ENCODE assay signal across 21 cellular contexts in the genomic region with DNA sequence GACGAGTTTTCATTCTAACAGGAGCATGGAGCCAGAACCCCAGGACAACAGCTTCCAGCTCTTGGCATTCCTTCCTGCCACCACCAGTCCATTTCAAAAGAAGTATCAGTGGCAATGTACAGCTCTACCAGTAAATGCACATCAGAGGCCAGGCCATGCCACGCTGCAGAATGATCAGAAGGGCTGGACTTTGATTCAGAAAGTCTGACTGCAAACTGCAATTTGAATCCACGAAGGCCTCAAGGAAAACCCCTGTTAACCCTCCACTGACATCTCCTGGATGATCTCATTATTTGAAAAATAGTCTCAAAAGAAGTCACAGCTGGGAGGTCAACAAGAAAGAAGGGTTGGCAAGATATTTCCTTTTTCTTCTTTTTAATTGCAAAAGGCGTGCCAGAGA.
A peak's percentile ranks its signal among the peaks of the same experiment; 100 is the strongest.
DNase-seq lines count a peak whose midpoint lies in the region; ATAC-seq, FAIRE-seq and TF ChIP-seq lines count a peak whose summit lies in the region.
"Had no signal": no experiment of that assay in that cellular context is flagged by ENCODE, and none has a peak within 500 bp of the region (broad histone marks: within the 10 kb centered on the region; RNA-seq: fewer than 3 reads in every experiment).

No MANE protein-coding gene starts in this region.

- H3K4me1 ChIP-seq in MM.1S (ENCODE audit: low read length) = peaks cover 58% of the 10 kb centered on the region
- no peaks in the 10 kb centered on the region for H3K4me1 ChIP-seq in GM12878 (ENCODE audit: control insufficient read depth, insufficient read depth, low read length)
- peaks cover 0 to 3% (median 0%) of the 10 kb centered on the region in 4 donors for H3K4me1 ChIP-seq in upper lobe of left lung

- no peaks in the 10 kb centered on the region for H3K9me3 ChIP-seq in MM.1S (replicated peaks; ENCODE audit: insufficient read depth, low read length)
- H3K9me3 ChIP-seq in GM12878 (replicated peaks; ENCODE audit: control insufficient read depth, insufficient read depth, low read length) = no peaks in the 10 kb centered on the region
- H3K9me3 ChIP-seq in upper lobe of left lung = no peaks in the 10 kb centered on the region

- BruUV-seq in GM12878 (replicated peaks; lab: Mats Ljungman, UMichigan) = no TSS peak

- CTCF ChIA-PET in GM12878 (lab: Yijun Ruan, JAX) (interaction anchor here (0.6 to 2.1 kb wide), 7 partner anchors 16 to 128 kb away, joined by 3 to 5 read pairs (median 4); no protein-coding TSS in a partner anchor), RWPE1 (lab: Yijun Ruan, JAX) (interaction anchor here (0.6 kb wide), 1 partner anchor 282 kb away, joined by 3 read pairs; no protein-coding TSS in a partner anchor)

- H3K27ac Mint-ChIP-seq in type B pancreatic cell = peak overlapping the region; percentile 50
- H3K27ac Mint-ChIP-seq: CD4-positive, CD25-positive, alpha-beta regulatory T cell; H9 had no signal

- no peak overlapping the region for H3K4me3 Mint-ChIP-seq in type B pancreatic cell
- H3K4me3 Mint-ChIP-seq: CD4-positive, CD25-positive, alpha-beta regulatory T cell; H9 had no signal

- POLR2A ChIA-PET in GM12878 (lab: Charles Lee) (interaction anchor here (1.8 kb wide), 1 partner anchor 13 kb away, joined by 5 read pairs; no protein-coding TSS in a partner anchor), RWPE1 (lab: Yijun Ruan, JAX; ENCODE audit: low non-redundant PET) (no interaction called here)

- H3K27me3 Mint-ChIP-seq in type B pancreatic cell = no peaks in the 10 kb centered on the region

- H3K4me2 ChIP-seq in MM.1S (ENCODE audit: low read depth, low read length) (peak overlapping the region; percentile 40), GM12878 (ENCODE audit: control insufficient read depth, insufficient read depth) (no peak overlapping the region)

- H3K36me3 ChIP-seq in MM.1S (replicated peaks; ENCODE audit: insufficient read depth, low read length) (no peaks in the 10 kb centered on the region), GM12878 (ENCODE audit: control insufficient read depth in 2 of 2, insufficient read depth in 2 of 2, low read length in 1 of 2) (no peaks in the 10 kb centered on the region), upper lobe of left lung (no peaks in the 10 kb centered on the region)

- peak; percentile 73 for ATAC-seq in GM12878
- ATAC-seq in upper lobe of left lung (ENCODE audit: low FRiP score in 2 of 2) = no peak
- ATAC-seq: SK-N-SH treated with all-trans-retinoic acid at 6 μM for 48 hours had no signal

- TF ChIP-seq RAD21 in GM12878 (IDR thresholded peaks at IDR 0.05; ENCODE audit: insufficient read depth, low read depth, low read length) = peak; percentile 37; the same call in 1 of the 2 replicates

- H3K79me2 ChIP-seq in MM.1S (ENCODE audit: low read length) (peaks cover 76% of the 10 kb centered on the region), GM12878 (ENCODE audit: control insufficient read depth, insufficient read depth, low read length) (no peaks in the 10 kb centered on the region)

- H2AFZ ChIP-seq in MM.1S (ENCODE audit: low read length) = no peak overlapping the region
- H2AFZ ChIP-seq in GM12878 (ENCODE audit: control insufficient read depth, low read depth, low read length) = no peak overlapping the region

- intact Hi-C loops in GM12878 (cut with micrococcal nuclease; ENCODE audit: unreplicated experiment) = no loop called here

- RAD21 ChIA-PET in GM12878 (lab: Charles Lee; ENCODE audit: unreplicated experiment) = interaction anchor here (0.5 to 1.5 kb wide), 4 partner anchors 9 to 61 kb away, joined by 3 to 6 read pairs (median 3); no protein-coding TSS in a partner anchor

- SMC1A ChIA-PET in GM12878 (lab: Charles Lee; ENCODE audit: uncharacterized antibody, unreplicated experiment) = interaction anchor here (0.7 to 1.7 kb wide), 11 partner anchors 9 to 68 kb away, joined by 3 to 5 read pairs (median 3); no protein-coding TSS in a partner anchor

- H3K27me3 ChIP-seq in MM.1S (replicated peaks; ENCODE audit: insufficient read depth, low read length) = no peaks in the 10 kb centered on the region
- H3K27me3 ChIP-seq in GM12878 (replicated peaks in 1 of 2; ENCODE audit: control insufficient read depth in 2 of 2, insufficient read depth in 2 of 2, low read length in 1 of 2) = 0 out of 4 replicates have a peak, but pooled peaks cover 0 to 6% of the 10 kb centered on the region in 2 experiments
- no peaks in the 10 kb centered on the region for H3K27me3 ChIP-seq in upper lobe of left lung

- no peaks in the 10 kb centered on the region for H4K20me1 ChIP-seq in MM.1S (ENCODE audit: insufficient read depth, low read length)
- no peaks in the 10 kb centered on the region for H4K20me1 ChIP-seq in GM12878 (ENCODE audit: control insufficient read depth, insufficient read depth)

- peaks cover 29% of the 10 kb centered on the region for H3K4me1 Mint-ChIP-seq in type B pancreatic cell (ENCODE audit: unreplicated experiment)

- TF ChIP-seq EP300 in GM12878 (IDR thresholded peaks at IDR 0.05; ENCODE audit: borderline replicate concordance in 1 of 2, control insufficient read depth in 1 of 2, low read depth in 2 of 2, low read length in 2 of 2) (no peak), upper lobe of left lung (IDR thresholded peaks at IDR 0.05) (no peak)

- H3K27ac ChIP-seq in MM.1S (ENCODE audit: low read length) = peak overlapping the region; percentile 47; the same call in 1 of the 2 replicates
- no peak overlapping the region for H3K27ac ChIP-seq in GM12878 (ENCODE audit: control insufficient read depth, insufficient read depth)
- H3K27ac ChIP-seq in RWPE1 = no peak overlapping the region
- H3K27ac ChIP-seq in upper lobe of left lung = no peak overlapping the region

- TF ChIP-seq CTCF in MM.1S (IDR thresholded peaks at IDR 0.05; ENCODE audit: low read length) = no peak
- TF ChIP-seq CTCF in GM12878 (IDR thresholded peaks at IDR 0.05 in 2 of 3, conservative IDR thresholded peaks at IDR 0.05 in 1 of 3; ENCODE audit: control insufficient read depth in 2 of 3, extremely low read depth in 1 of 3, insufficient read depth in 1 of 3, low read depth in 3 of 3, low read length in 3 of 3) = peak in 1 of 3 experiments; percentile 0; a peak in 1 of 6 replicates
- TF ChIP-seq CTCF in type B pancreatic cell (conservative IDR thresholded peaks at IDR 0.05) = no peak
- TF ChIP-seq CTCF in RWPE1 (conservative IDR thresholded peaks at IDR 0.05; ENCODE audit: low read depth) = no peak
- no peak for TF ChIP-seq CTCF in upper lobe of left lung (IDR thresholded peaks at IDR 0.05)

- H3K9me3 Mint-ChIP-seq in type B pancreatic cell = no peaks in the 10 kb centered on the region
- H3K9me3 Mint-ChIP-seq: H9 had no signal

- H3F3A ChIP-seq in MM.1S (ENCODE audit: insufficient read depth, low read length) = no peaks in the 10 kb centered on the region; the same call in 1 of the 2 replicates

- H3K36me3 Mint-ChIP-seq in type B pancreatic cell = peaks cover 5% of the 10 kb centered on the region
- H3K36me3 Mint-ChIP-seq: CD4-positive, CD25-positive, alpha-beta regulatory T cell had no signal

- in situ Hi-C loops in GM12878 (cut with MboI) = no loop called here

- no peak for FAIRE-seq in GM12878 (lab: Jason Lieb, UNC)
- FAIRE-seq: G401.6 had no signal

- peak overlapping the region; percentile 1; the same call in 1 of the 2 replicates for H3K4me3 ChIP-seq in MM.1S (ENCODE audit: low read length)
- no peak overlapping the region for H3K4me3 ChIP-seq in GM12878
- no peak overlapping the region for H3K4me3 ChIP-seq in upper lobe of left lung

- 0% methylated on average over 4 of the region's 4 CpGs for WGBS in GM12878 (ENCODE audit: insufficient coverage, insufficient replicate concordance, low lambda C conversion rate, missing lambda C conversion rate)
- WGBS in upper lobe of left lung, 2 donors = 57 to 76% methylated on average over 4 of the region's 4 CpGs

- no peak for TF ChIP-seq POLR2A in GM12878 (IDR thresholded peaks at IDR 0.05; ENCODE audit: low read depth, low read length)
- no peak for TF ChIP-seq POLR2A in upper lobe of left lung (IDR thresholded peaks at IDR 0.05)

- no peak for DNase-seq in MM.1S
- DNase-seq in GM12878 (ENCODE audit: low read depth, low spot score) = no peak
- peak; percentile 40 for DNase-seq in kidney glomerular epithelial cell (lab: John Stamatoyannopoulos, UW)
- DNase-seq in type B pancreatic cell (ENCODE audit: extremely low spot score, unreplicated experiment) = no peak
- DNase-seq in RWPE1 (ENCODE audit: low spot score) = no peak
- DNase-seq in superior temporal gyrus (ENCODE audit: extremely low spot score) = no peak
- no peak for DNase-seq in upper lobe of left lung
- DNase-seq: AML-193; COR-L47; DMS 273 treated with DMSO at 0.1 percent for 48 hours; H9; KG1; NCI-H1417 treated with DMSO at 0.1 percent for 48 hours; NCI-H187 treated with DMSO at 0.1 percent for 48 hours; NCI-H446 treated with DMSO at 0.1 percent for 48 hours; NK-92 treated with Interleukin-12 subunit alpha and Interleukin-12 subunit beta, amount 100 ng/mL, for 24 hours; OCI-M1; SHP77 had no signal

- H3K9ac ChIP-seq in MM.1S (ENCODE audit: low read length) (no peak overlapping the region), GM12878 (ENCODE audit: control insufficient read depth, insufficient read depth, low read length) (no peak overlapping the region)

- H3K9me2 ChIP-seq in MM.1S (replicated peaks; ENCODE audit: insufficient read depth, low read length) = no peaks in the 10 kb centered on the region

TF ChIP-seq in GM12878, 131 proteins besides CTCF, POLR2A, EP300 and RAD21:
- TF ChIP-seq ASH2L (IDR thresholded peaks at IDR 0.05; ENCODE audit: borderline replicate concordance, low read depth) (no peak), ETV6 (conservative IDR thresholded peaks at IDR 0.05 in 1 of 2, IDR thresholded peaks at IDR 0.05 in 1 of 2; ENCODE audit: borderline replicate concordance in 1 of 2, low read depth in 1 of 2) (0 out of 4 replicates have a peak, but pooled peaks of 1 of the 2 experiments have one; percentile 8), ATF7 (IDR thresholded peaks at IDR 0.05; ENCODE audit: low read depth) (peak; percentile 43; the same call in 1 of the 2 replicates)
